22 cellular contexts compared by ENCODE assay signal in genomic region chr4:185915817-185916216, GRCh38.
"Had no signal": no experiment of that assay in that cellular context is flagged by ENCODE, and none has a peak within 500 bp of the region (broad histone marks: within the 10 kb centered on the region; RNA-seq: fewer than 3 reads in every experiment).

No MANE protein-coding gene starts in this region.

- H3K9me3 ChIP-seq: MG63 had no signal

- FAIRE-seq: RCC 7860 had no signal

- ATAC-seq: activated naive CD4-positive, alpha-beta T cell treated with anti-CD3 and anti-CD28 coated beads, Interleukin-2, amount 50 U/mL, for 72 hours; activated naive CD8-positive, alpha-beta T cell treated with anti-CD3 and anti-CD28 coated beads, Interleukin-2, amount 50 U/mL, for 24 hours; activated T-cell treated with anti-CD3 and anti-CD28 coated beads, Interleukin-2, amount 50 U/mL, for 4 hours; PC-3; T-helper 17 cell had no signal

- H3K27me3 ChIP-seq: MG63 had no signal

- DNase-seq: activated CD4-positive, alpha-beta T cell treated with anti-CD3 and anti-CD28 coated beads for 48 hours; activated CD4-positive, alpha-beta T cell treated with anti-CD3 and anti-CD28 coated beads, Interleukin-2, amount 50 U/mL, for 4 hours; activated CD4-positive, CD25-positive, alpha-beta regulatory T cell treated with anti-CD3 and anti-CD28 coated beads, Interleukin-2, amount 50 U/mL, for 72 hours; activated effector memory CD4-positive, alpha-beta T cell treated with anti-CD3 and anti-CD28 coated beads, Interleukin-2, amount 50 U/mL, for 16 hours; activated naive CD4-positive, alpha-beta T cell treated with Interleukin-2 at 50 U/mL for 16 hours; activated naive CD8-positive, alpha-beta T cell treated with anti-CD3 and anti-CD28 coated beads, Interleukin-2, amount 50 U/mL, for 24 hours; activated T-cell treated with anti-CD3 and anti-CD28 coated beads, Interleukin-2, amount 50 U/mL, for 4 hours; amygdala; MG63; MV-4-11; NCI-H1092 treated with DMSO at 0.1 percent for 48 hours; NCI-H1436; NCI-H1694 treated with DMSO at 0.1 percent for 48 hours; NCI-H2029 treated with DMSO at 0.1 percent for 48 hours; NCI-H446; NCI-H524; PC-3; SHP77; T-helper 17 cell; T-helper 9 cell had no signal

- H3K36me3 ChIP-seq: MG63 had no signal

- H3K4me3 ChIP-seq: MG63 had no signal
